Comparison of ENCODE assay signal across 19 cellular contexts in genomic region chr11:83181815-83182214, GRCh38. TPM values are rescaled to one million over a fixed set of nuclear protein-coding genes. Genes with fewer than 3 reads are reported as not detected.
DNase-seq lines count a peak whose midpoint lies in the region; ATAC-seq and TF ChIP-seq lines count a peak whose summit lies in the region.
"Had no signal": no experiment of that assay in that cellular context is flagged by ENCODE, and none has a peak within 500 bp of the region (broad histone marks: within the 10 kb centered on the region; RNA-seq: fewer than 3 reads in every experiment).

No MANE protein-coding gene starts in this region.

- H3K27me3 ChIP-seq in subcutaneous abdominal adipose tissue (ENCODE audit: control insufficient read depth in 5 of 5, insufficient read depth in 4 of 5, low read length in 5 of 5), result no peaks in the 10 kb centered on the region
- H3K27me3 ChIP-seq: BLaER1, foreskin keratinocyte, hepatocyte, MG63, spleen had no signal

- H3K9ac ChIP-seq in SK-N-MC (ENCODE audit: insufficient read length) (no peak overlapping the region), subcutaneous abdominal adipose tissue (ENCODE audit: low read length in 5 of 5) (no peak overlapping the region)
- H3K9ac ChIP-seq: BLaER1 had no signal

- H3K4me3 ChIP-seq in SK-N-MC (no peak overlapping the region), subcutaneous abdominal adipose tissue (ENCODE audit: low read depth in 1 of 5, low read length in 5 of 5) (no peak overlapping the region)
- H3K4me3 ChIP-seq: BLaER1, hepatocyte, MG63, spleen had no signal

- POLR2A ChIA-PET in activated CD8-positive, alpha-beta T cell treated with anti-CD3 and anti-CD28 coated beads for 36 hours (lab: Charles Lee), result interaction anchor here (1.0 to 1.1 kb wide), 2 partner anchors 25 to 119 kb away, joined by 3 read pairs; partner anchors contain the start of gene PCF11
- POLR2A ChIA-PET in activated CD8-positive, alpha-beta T cell treated with anti-CD3 and anti-CD28 coated beads, Interleukin-2, amount 10 ng/mL, durations not matched to agents 7 days and 5 days (lab: Charles Lee), result interaction anchor here (0.8 kb wide), 1 partner anchor 12 kb away, joined by 3 read pairs; the partner anchor contains the start of gene ANKRD42

- H3K4me1 Mint-ChIP-seq in activated CD8-positive, alpha-beta T cell treated with anti-CD3 and anti-CD28 coated beads for 36 hours (ENCODE audit: low read depth), result peaks cover 17% of the 10 kb centered on the region
- peaks cover 2% of the 10 kb centered on the region for H3K4me1 Mint-ChIP-seq in activated CD8-positive, alpha-beta T cell treated with anti-CD3 and anti-CD28 coated beads, Interleukin-2, amount 10 ng/mL, durations not matched to agents 7 days and 5 days (ENCODE audit: low read depth)

- H3K27ac ChIP-seq in SK-N-MC (peak overlapping the region; percentile 23), subcutaneous abdominal adipose tissue (ENCODE audit: low read depth, low read length) (peak overlapping the region; percentile 5)
- H3K27ac ChIP-seq: BLaER1, foreskin keratinocyte, hepatocyte had no signal

- H3K4me3 Mint-ChIP-seq in activated CD8-positive, alpha-beta T cell treated with anti-CD3 and anti-CD28 coated beads for 36 hours, result no peak overlapping the region
- no peak overlapping the region for H3K4me3 Mint-ChIP-seq in activated CD8-positive, alpha-beta T cell treated with anti-CD3 and anti-CD28 coated beads, Interleukin-2, amount 10 ng/mL, durations not matched to agents 7 days and 5 days

- peak overlapping the region; percentile 36 for H3K27ac Mint-ChIP-seq in activated CD8-positive, alpha-beta T cell treated with anti-CD3 and anti-CD28 coated beads for 36 hours
- H3K27ac Mint-ChIP-seq in activated CD8-positive, alpha-beta T cell treated with anti-CD3 and anti-CD28 coated beads, Interleukin-2, amount 10 ng/mL, durations not matched to agents 7 days and 5 days, result no peak overlapping the region

- H3K9me3 ChIP-seq in SK-N-MC (ENCODE audit: low read depth, low read length) (no peaks in the 10 kb centered on the region), subcutaneous abdominal adipose tissue (ENCODE audit: control insufficient read depth in 5 of 5, low read length in 5 of 5) (no peaks in the 10 kb centered on the region)
- H3K9me3 ChIP-seq: BLaER1, MG63, spleen had no signal

- peaks cover 43% of the 10 kb centered on the region for H3K36me3 Mint-ChIP-seq in activated CD8-positive, alpha-beta T cell treated with anti-CD3 and anti-CD28 coated beads for 36 hours (ENCODE audit: low read depth)
- peaks cover 71% of the 10 kb centered on the region for H3K36me3 Mint-ChIP-seq in activated CD8-positive, alpha-beta T cell treated with anti-CD3 and anti-CD28 coated beads, Interleukin-2, amount 10 ng/mL, durations not matched to agents 7 days and 5 days (ENCODE audit: low read depth)

- H3K9me3 Mint-ChIP-seq in activated CD8-positive, alpha-beta T cell treated with anti-CD3 and anti-CD28 coated beads for 36 hours, result no peaks in the 10 kb centered on the region
- no peaks in the 10 kb centered on the region for H3K9me3 Mint-ChIP-seq in activated CD8-positive, alpha-beta T cell treated with anti-CD3 and anti-CD28 coated beads, Interleukin-2, amount 10 ng/mL, durations not matched to agents 7 days and 5 days (ENCODE audit: insufficient read depth)

- intact Hi-C loops in activated CD8-positive, alpha-beta T cell treated with anti-CD3 and anti-CD28 coated beads for 36 hours (cut with micrococcal nuclease), result no loop called here

- TF ChIP-seq CTCF in activated CD8-positive, alpha-beta T cell treated with anti-CD3 and anti-CD28 coated beads for 36 hours (IDR thresholded peaks at IDR 0.05), result no peak

- no peaks in the 10 kb centered on the region for H3K4me1 ChIP-seq in subcutaneous abdominal adipose tissue (ENCODE audit: control insufficient read depth in 5 of 5, insufficient read depth in 5 of 5, low read length in 5 of 5)
- H3K4me1 ChIP-seq: BLaER1, foreskin keratinocyte had no signal

- ATAC-seq in activated CD8-positive, alpha-beta T cell treated with anti-CD3 and anti-CD28 coated beads for 36 hours, result no peak
- no peak for ATAC-seq in activated CD8-positive, alpha-beta T cell treated with anti-CD3 and anti-CD28 coated beads, Interleukin-2, amount 10 ng/mL, durations not matched to agents 7 days and 5 days
- ATAC-seq in esophagus mucosa, result peak; percentile 66
- no peak for ATAC-seq in HG03457 (IDR thresholded peaks at IDR 0.05; ENCODE audit: unreplicated experiment)
- ATAC-seq: foreskin keratinocyte had no signal

- CTCF ChIA-PET in activated CD8-positive, alpha-beta T cell treated with anti-CD3 and anti-CD28 coated beads for 36 hours (lab: Charles Lee), result interaction anchor here (1.0 to 1.5 kb wide), 2 partner anchors 9 to 13 kb away, joined by 3 to 5 read pairs; no protein-coding TSS in a partner anchor
- CTCF ChIA-PET in activated CD8-positive, alpha-beta T cell treated with anti-CD3 and anti-CD28 coated beads, Interleukin-2, amount 10 ng/mL, durations not matched to agents 7 days and 5 days (lab: Charles Lee), result interaction anchor here (1.6 kb wide), 1 partner anchor 111 kb away, joined by 4 read pairs; no protein-coding TSS in a partner anchor

- H3K36me3 ChIP-seq in SK-N-MC (ENCODE audit: insufficient read depth, low read length) (peaks cover 95% of the 10 kb centered on the region), subcutaneous abdominal adipose tissue (ENCODE audit: control insufficient read depth in 5 of 5, insufficient read depth in 5 of 5, low read length in 5 of 5) (peaks cover 52 to 85% (median 67%) of the 10 kb centered on the region in 5 donors)

- no peak for DNase-seq in activated CD8-positive, alpha-beta T cell treated with anti-CD3 and anti-CD28 coated beads for 36 hours
- DNase-seq in activated CD8-positive, alpha-beta T cell treated with anti-CD3 and anti-CD28 coated beads, Interleukin-2, amount 10 ng/mL, durations not matched to agents 7 days and 5 days, result no peak
- DNase-seq in SK-N-MC (ENCODE audit: low read depth, low spot score) (no peak), SIG-M5 (lab: John Stamatoyannopoulos, UW) (no peak), SHP77 treated with DMSO at 0.1 percent for 48 hours (lab: John Stamatoyannopoulos, UW) (no peak)
- DNase-seq: activated CD4-positive, alpha-beta T cell treated with anti-CD3 and anti-CD28 coated beads, Interleukin-2, amount 50 U/mL, for 4 hours; foreskin keratinocyte; IMR-90; MG63; NCI-H1436; NCI-H524 treated with DMSO at 0.1 percent for 48 hours; occipital lobe; spleen; stimulated activated CD4-positive, alpha-beta T cell treated with anti-CD3 and anti-CD28 coated beads, Interleukin-4, amount 100 ng/mL, for 4 hours had no signal

- H3K27me3 Mint-ChIP-seq in activated CD8-positive, alpha-beta T cell treated with anti-CD3 and anti-CD28 coated beads for 36 hours, result no peaks in the 10 kb centered on the region
- H3K27me3 Mint-ChIP-seq in activated CD8-positive, alpha-beta T cell treated with anti-CD3 and anti-CD28 coated beads, Interleukin-2, amount 10 ng/mL, durations not matched to agents 7 days and 5 days (ENCODE audit: low read depth), result no peaks in the 10 kb centered on the region

RNA-seq across cellular contexts. Expression of gene ANKRD42, which starts 11.7 kb away (rescaled TPM):
- 1 to 10 TPM; 3.8 to 4.7 TPM for total RNA-seq in activated CD8-positive, alpha-beta T cell treated with anti-CD3 and anti-CD28 coated beads for 36 hours
- 1 to 10 TPM; 4.2 to 4.5 TPM for total RNA-seq in activated CD8-positive, alpha-beta T cell treated with anti-CD3 and anti-CD28 coated beads, Interleukin-2, amount 10 ng/mL, durations not matched to agents 7 days and 5 days
- 5.1 TPM for total RNA-seq in esophagus mucosa

RNA-seq across cellular contexts. Expression of gene PCF11, which starts 24.9 kb away (rescaled TPM):
- 10 to 100 TPM; 53.9 to 55.6 TPM for total RNA-seq in activated CD8-positive, alpha-beta T cell treated with anti-CD3 and anti-CD28 coated beads for 36 hours
- total RNA-seq in activated CD8-positive, alpha-beta T cell treated with anti-CD3 and anti-CD28 coated beads, Interleukin-2, amount 10 ng/mL, durations not matched to agents 7 days and 5 days, result 10 to 100 TPM; 65.9 to 67.2 TPM
- total RNA-seq in esophagus mucosa, result 28.7 TPM
